In the genomic region with DNA sequence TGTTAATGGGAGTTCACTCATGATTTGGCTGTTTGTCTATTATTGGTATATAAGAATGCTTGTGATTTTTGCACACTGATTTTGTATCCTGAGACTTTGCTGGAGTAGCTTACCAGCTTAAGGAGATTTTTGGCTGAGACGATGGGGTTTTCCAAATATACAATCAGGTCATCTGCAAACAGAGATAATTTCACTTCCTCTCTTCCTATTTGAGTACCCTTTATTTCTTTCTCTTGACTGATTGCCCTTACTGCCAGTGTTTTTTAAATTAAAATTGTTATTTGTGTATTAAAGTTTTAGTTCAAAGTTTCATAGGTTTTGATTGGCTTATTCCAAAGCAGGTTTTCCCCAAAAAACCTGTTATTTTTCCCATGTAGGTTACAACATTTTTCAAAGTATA, we compare ENCODE assay signal across 23 cellular contexts.
A peak's percentile ranks its signal among the peaks of the same experiment; 100 is the strongest.
DNase-seq lines count a peak whose midpoint lies in the region; FAIRE-seq and TF ChIP-seq lines count a peak whose summit lies in the region.
"Had no signal": no experiment of that assay in that cellular context is flagged by ENCODE, and none has a peak within 500 bp of the region (broad histone marks: within the 10 kb centered on the region; RNA-seq: fewer than 3 reads in every experiment).

No MANE protein-coding gene starts in this region.

- H3K79me2 ChIP-seq in OCI-LY3 (ENCODE audit: low read length): no peaks in the 10 kb centered on the region

- no peaks in the 10 kb centered on the region for H3K9me3 ChIP-seq in OCI-LY3 (ENCODE audit: insufficient read depth, low read length)
- H3K9me3 ChIP-seq: A549; BLaER1 treated with 17β-estradiol and CSF1 and Interleukin-3, amounts not matched to agents 10 nM and 100 nM had no signal

- H3K9me3 Mint-ChIP-seq in neural crest cell: peaks cover 7% of the 10 kb centered on the region
- no peaks in the 10 kb centered on the region for H3K9me3 Mint-ChIP-seq in type B pancreatic cell
- H3K9me3 Mint-ChIP-seq: CD4-positive, alpha-beta T cell; CD8-positive, alpha-beta T cell had no signal

- TF ChIP-seq CTCF in OCI-LY3 (IDR thresholded peaks at IDR 0.05; ENCODE audit: low read depth, low read length) (no peak), neural crest cell (conservative IDR thresholded peaks at IDR 0.05) (no peak), type B pancreatic cell (conservative IDR thresholded peaks at IDR 0.05) (no peak)

- DNase-seq in GM12891 (ENCODE audit: insufficient read length, low spot score) (no peak), neural crest cell (ENCODE audit: low read depth, low spot score) (no peak), kidney glomerular epithelial cell (lab: John Stamatoyannopoulos, UW) (no peak), type B pancreatic cell (ENCODE audit: extremely low spot score, unreplicated experiment) (no peak)
- DNase-seq: AML-193; CD4-positive, alpha-beta T cell; CD8-positive, alpha-beta T cell; COR-L47; DMS 273 treated with DMSO at 0.1 percent for 48 hours; DMS153; DMS53; DMS79; DND-41; EL; GDM1 had no signal

- H3K9ac ChIP-seq in OCI-LY3 (ENCODE audit: low read length): no peak overlapping the region
- H3K9ac ChIP-seq: BLaER1 treated with 17β-estradiol and CSF1 and Interleukin-3, amounts not matched to agents 10 nM and 100 nM had no signal

- peaks cover 13% of the 10 kb centered on the region for H3K4me1 ChIP-seq in OCI-LY3 (ENCODE audit: low read length)
- H3K4me1 ChIP-seq: A549; BLaER1 treated with 17β-estradiol and CSF1 and Interleukin-3, amounts not matched to agents 10 nM and 100 nM had no signal

- no peak overlapping the region for H3K4me3 Mint-ChIP-seq in neural crest cell
- H3K4me3 Mint-ChIP-seq in type B pancreatic cell: no peak overlapping the region
- H3K4me3 Mint-ChIP-seq: B cell; CD4-positive, alpha-beta T cell; CD8-positive, alpha-beta T cell had no signal

- no peaks in the 10 kb centered on the region for H3K36me3 ChIP-seq in OCI-LY3 (replicated peaks; ENCODE audit: low read depth, low read length)
- H3K36me3 ChIP-seq: BLaER1 treated with 17β-estradiol and CSF1 and Interleukin-3, amounts not matched to agents 10 nM and 100 nM had no signal

- no peak for TF ChIP-seq POLR2A in GM12891 (IDR thresholded peaks at IDR 0.05; ENCODE audit: low read depth, low read length)

- no peaks in the 10 kb centered on the region for H3K4me1 Mint-ChIP-seq in neural crest cell
- H3K4me1 Mint-ChIP-seq in type B pancreatic cell (ENCODE audit: unreplicated experiment): no peaks in the 10 kb centered on the region
- H3K4me1 Mint-ChIP-seq: B cell had no signal

- no peak overlapping the region for H3K4me3 ChIP-seq in OCI-LY3 (ENCODE audit: low read length)
- H3K4me3 ChIP-seq: A549; BLaER1 treated with 17β-estradiol and CSF1 and Interleukin-3, amounts not matched to agents 10 nM and 100 nM had no signal

- H4K20me1 ChIP-seq in OCI-LY3 (ENCODE audit: insufficient read depth, low read length): no peaks in the 10 kb centered on the region
- H4K20me1 ChIP-seq: BLaER1 treated with 17β-estradiol and CSF1 and Interleukin-3, amounts not matched to agents 10 nM and 100 nM had no signal

- no peak for FAIRE-seq in GM12891 (lab: Jason Lieb, UNC)
- FAIRE-seq: A549, GM12892, GM18507 had no signal

- H3K4me2 ChIP-seq in OCI-LY3 (ENCODE audit: low read length): peak overlapping the region; percentile 33; the same call in 1 of the 2 replicates
- H3K4me2 ChIP-seq: A549; BLaER1 treated with 17β-estradiol and CSF1 and Interleukin-3, amounts not matched to agents 10 nM and 100 nM had no signal

- H2AFZ ChIP-seq in OCI-LY3 (ENCODE audit: low read depth, low read length): no peak overlapping the region

- H3K27me3 ChIP-seq in OCI-LY3 (ENCODE audit: low read depth, low read length): peaks cover 6% of the 10 kb centered on the region
- H3K27me3 ChIP-seq: BLaER1 treated with 17β-estradiol and CSF1 and Interleukin-3, amounts not matched to agents 10 nM and 100 nM had no signal

- H3K27ac ChIP-seq in OCI-LY3 (ENCODE audit: low read length): no peak overlapping the region
- H3K27ac ChIP-seq: 22Rv1; A549; BLaER1 treated with 17β-estradiol and CSF1 and Interleukin-3, amounts not matched to agents 10 nM and 100 nM; C4-2B had no signal

- H3K27ac Mint-ChIP-seq in neural crest cell (ENCODE audit: unreplicated experiment): peak overlapping the region; percentile 6
- no peak overlapping the region for H3K27ac Mint-ChIP-seq in type B pancreatic cell
- H3K27ac Mint-ChIP-seq: B cell; CD4-positive, alpha-beta T cell; CD8-positive, alpha-beta T cell had no signal

- H3K36me3 Mint-ChIP-seq in neural crest cell (ENCODE audit: low read depth) (no peaks in the 10 kb centered on the region), type B pancreatic cell (no peaks in the 10 kb centered on the region)
- H3K36me3 Mint-ChIP-seq: CD8-positive, alpha-beta T cell had no signal

- H3K27me3 Mint-ChIP-seq in neural crest cell (ENCODE audit: low read depth) (no peaks in the 10 kb centered on the region), type B pancreatic cell (no peaks in the 10 kb centered on the region)
- H3K27me3 Mint-ChIP-seq: B cell; CD4-positive, alpha-beta T cell had no signal

TF ChIP-seq in GM12891, 5 proteins besides CTCF, POLR2A, EP300 and RAD21:
- TF ChIP-seq SPI1 (IDR thresholded peaks at IDR 0.05; ENCODE audit: low read depth, low read length) (peak; percentile 79), POU2F2 (IDR thresholded peaks at IDR 0.05; ENCODE audit: low read depth, low read length) (no peak), POLR2AphosphoS5 (IDR thresholded peaks at IDR 0.05; ENCODE audit: low read depth, low read length) (no peak)
